Comparison of ENCODE assay signal across 10 cellular contexts in the genomic region with DNA sequence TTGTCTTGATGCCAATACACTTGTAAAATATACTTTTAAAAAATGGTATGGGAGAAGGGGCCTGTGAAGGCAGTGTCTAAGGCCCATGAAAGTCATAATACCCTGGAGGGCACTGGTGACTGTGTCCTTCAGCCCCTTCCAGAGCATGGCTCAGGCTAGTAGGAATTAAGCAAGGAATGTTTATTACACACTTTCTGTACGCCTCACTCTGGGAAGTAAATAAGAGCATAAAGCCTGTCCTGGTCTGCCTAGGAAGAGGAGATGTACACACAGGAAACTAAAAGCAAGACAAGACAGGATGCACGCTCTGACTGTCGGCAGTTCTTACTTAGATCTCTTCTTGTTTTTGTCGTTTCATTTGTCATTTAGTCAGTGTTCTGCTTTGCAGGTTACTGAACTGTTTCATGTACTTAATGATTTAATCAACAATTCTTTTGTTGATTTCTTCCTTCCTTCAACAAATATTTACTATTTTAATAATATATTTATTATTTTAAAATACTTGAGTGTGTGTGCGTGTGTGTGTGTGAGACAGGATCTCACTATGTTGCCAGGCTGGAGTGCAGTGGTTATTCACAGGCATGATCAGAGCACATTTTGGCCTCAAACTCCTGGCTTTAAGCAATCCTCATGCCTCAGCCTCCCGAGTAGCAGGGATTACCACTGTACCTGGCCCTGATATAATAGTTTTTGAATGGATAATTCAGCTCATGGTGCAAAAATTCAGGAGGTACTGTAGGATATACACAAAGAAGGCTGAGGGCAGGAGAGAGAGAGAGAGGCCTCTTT. TPM values are rescaled to one million over a fixed set of nuclear protein-coding genes. Genes with fewer than 3 reads are reported as not detected.
A peak's percentile ranks its signal among the peaks of the same experiment; 100 is the strongest.
DNase-seq lines count a peak whose midpoint lies in the region; ATAC-seq lines count a peak whose summit lies in the region.
"Had no signal": no experiment of that assay in that cellular context is flagged by ENCODE, and none has a peak within 500 bp of the region (broad histone marks: within the 10 kb centered on the region; RNA-seq: fewer than 3 reads in every experiment).

No MANE protein-coding gene starts in this region.

- H2AK5ac ChIP-seq in mesendoderm (ENCODE audit: low read length): peak overlapping the region; percentile 97

- peak overlapping the region; percentile 79 for H3K56ac ChIP-seq in mesendoderm (ENCODE audit: low read length)

- DNase-seq in CD8-positive, alpha-beta memory T cell: peak in 1 of 5 donors; percentile 14
- peak; percentile 48 for DNase-seq in activated CD4-positive, alpha-beta memory T cell treated with anti-CD3 and anti-CD28 coated beads for 36 hours
- DNase-seq in mesendoderm: no peak
- DNase-seq in AG08396 (ENCODE audit: low spot score): no peak
- no peak for DNase-seq in SHP77 (lab: John Stamatoyannopoulos, UW)
- no peak for DNase-seq in NCI-H446 (lab: John Stamatoyannopoulos, UW)
- DNase-seq: islet precursor cell had no signal

- peak overlapping the region; percentile 91 for H2BK5ac ChIP-seq in mesendoderm (ENCODE audit: low read length)

- no peak overlapping the region for H3K27ac ChIP-seq in CD8-positive, alpha-beta memory T cell (ENCODE audit: low read depth, low read length)
- H3K27ac ChIP-seq in mesendoderm (ENCODE audit: low read depth, low read length): no peak overlapping the region

- H2BK15ac ChIP-seq in mesendoderm (replicated peaks; ENCODE audit: low read depth): no peak overlapping the region

- no peak overlapping the region for H2BK120ac ChIP-seq in mesendoderm (ENCODE audit: low read depth, low read length)

- peaks cover 2 to 10% (median 7%) of the 10 kb centered on the region in 3 donors for H3K4me1 Mint-ChIP-seq in CD8-positive, alpha-beta memory T cell
- peaks cover 6% of the 10 kb centered on the region for H3K4me1 Mint-ChIP-seq in activated CD4-positive, alpha-beta memory T cell treated with anti-CD3 and anti-CD28 coated beads for 36 hours (ENCODE audit: low read depth)

- H3K4me1 ChIP-seq in CD8-positive, alpha-beta memory T cell (ENCODE audit: insufficient read depth, low read length): peaks cover 12% of the 10 kb centered on the region
- H3K4me1 ChIP-seq in mesendoderm (ENCODE audit: control insufficient read depth, low read depth, low read length): peaks cover 11% of the 10 kb centered on the region
- H3K4me1 ChIP-seq: thyroid gland had no signal

- no peaks in the 10 kb centered on the region for H3K79me2 ChIP-seq in mesendoderm (ENCODE audit: control insufficient read depth, insufficient read depth, low read length)

- peak overlapping the region; percentile 85 for H3K23ac ChIP-seq in mesendoderm (ENCODE audit: low read length)

- CTCF ChIA-PET in CD8-positive, alpha-beta memory T cell (lab: Charles Lee): no interaction called here
- CTCF ChIA-PET in activated CD4-positive, alpha-beta memory T cell treated with anti-CD3 and anti-CD28 coated beads for 36 hours (lab: Charles Lee): interaction anchor here (1.4 kb wide), 1 partner anchor 74 kb away, joined by 3 read pairs; no protein-coding TSS in a partner anchor

- no peak overlapping the region for H3K4me2 ChIP-seq in mesendoderm (ENCODE audit: low read length)

- H3K18ac ChIP-seq in mesendoderm (ENCODE audit: low read length): peak overlapping the region; percentile 52

- WGBS in mesendoderm (ENCODE audit: extremely low coverage, insufficient coverage, low lambda C conversion rate): no CpG with 5 or more reads among the region's 6 CpGs

- H3K36me3 Mint-ChIP-seq in CD8-positive, alpha-beta memory T cell: no peaks in the 10 kb centered on the region
- no peaks in the 10 kb centered on the region for H3K36me3 Mint-ChIP-seq in activated CD4-positive, alpha-beta memory T cell treated with anti-CD3 and anti-CD28 coated beads for 36 hours

- peak overlapping the region; percentile 81 for H3K4ac ChIP-seq in mesendoderm (ENCODE audit: low read depth, low read length)

- intact Hi-C loops in activated CD4-positive, alpha-beta memory T cell treated with anti-CD3 and anti-CD28 coated beads for 36 hours (cut with micrococcal nuclease): no loop called here

- no peaks in the 10 kb centered on the region for H3K79me1 ChIP-seq in mesendoderm (ENCODE audit: low read length)

- no peaks in the 10 kb centered on the region for H3K36me3 ChIP-seq in CD8-positive, alpha-beta memory T cell (ENCODE audit: insufficient read depth, low read length)
- no peaks in the 10 kb centered on the region for H3K36me3 ChIP-seq in mesendoderm (ENCODE audit: control insufficient read depth, insufficient read depth, low read length)
- H3K36me3 ChIP-seq: thyroid gland had no signal

- no peaks in the 10 kb centered on the region for H3K27me3 Mint-ChIP-seq in CD8-positive, alpha-beta memory T cell
- H3K27me3 Mint-ChIP-seq in activated CD4-positive, alpha-beta memory T cell treated with anti-CD3 and anti-CD28 coated beads for 36 hours: no peaks in the 10 kb centered on the region

- H3K4me3 Mint-ChIP-seq in CD8-positive, alpha-beta memory T cell: no peak overlapping the region
- H3K4me3 Mint-ChIP-seq in activated CD4-positive, alpha-beta memory T cell treated with anti-CD3 and anti-CD28 coated beads for 36 hours: no peak overlapping the region

- H3K9ac ChIP-seq in mesendoderm (ENCODE audit: low read length): peak overlapping the region; percentile 43

- H3K4me3 ChIP-seq in CD8-positive, alpha-beta memory T cell (ENCODE audit: low read length): no peak overlapping the region
- no peak overlapping the region for H3K4me3 ChIP-seq in mesendoderm (ENCODE audit: low read length)
- H3K4me3 ChIP-seq: thyroid gland had no signal

- no peaks in the 10 kb centered on the region for H3K9me3 ChIP-seq in CD8-positive, alpha-beta memory T cell (ENCODE audit: low read length)
- H3K9me3 ChIP-seq: thyroid gland had no signal

- peak overlapping the region; percentile 47 for H4K5ac ChIP-seq in mesendoderm (ENCODE audit: low read length)

- no peaks in the 10 kb centered on the region for H3K9me3 Mint-ChIP-seq in CD8-positive, alpha-beta memory T cell
- no peaks in the 10 kb centered on the region for H3K9me3 Mint-ChIP-seq in activated CD4-positive, alpha-beta memory T cell treated with anti-CD3 and anti-CD28 coated beads for 36 hours

- POLR2A ChIA-PET in CD8-positive, alpha-beta memory T cell (lab: Charles Lee): interaction anchor here (0.7 kb wide), 1 partner anchor 8 kb away, joined by 6 read pairs; no protein-coding TSS in a partner anchor
- POLR2A ChIA-PET in activated CD4-positive, alpha-beta memory T cell treated with anti-CD3 and anti-CD28 coated beads for 36 hours (lab: Charles Lee): no interaction called here

- H4K8ac ChIP-seq in mesendoderm (ENCODE audit: low read depth, low read length): no peak overlapping the region

- H3K27ac Mint-ChIP-seq in CD8-positive, alpha-beta memory T cell: peak overlapping the region in 5 of 8 donors; percentile 13 to 69 (median 53)
- peak overlapping the region; percentile 36 for H3K27ac Mint-ChIP-seq in activated CD4-positive, alpha-beta memory T cell treated with anti-CD3 and anti-CD28 coated beads for 36 hours

- H3K27me3 ChIP-seq in CD8-positive, alpha-beta memory T cell (ENCODE audit: insufficient read depth, low read length, poor library complexity, severe bottlenecking): no peaks in the 10 kb centered on the region
- H3K27me3 ChIP-seq in mesendoderm (ENCODE audit: insufficient read depth, low read length, poor library complexity): no peaks in the 10 kb centered on the region
- H3K27me3 ChIP-seq: thyroid gland had no signal

- ATAC-seq in GM18861 (IDR thresholded peaks at IDR 0.05; ENCODE audit: unreplicated experiment) (peak; percentile 49), HG03457 (IDR thresholded peaks at IDR 0.05; ENCODE audit: unreplicated experiment) (no peak)

RNA-seq across cellular contexts. Expression of a gene that starts 9.0 kb away (rescaled TPM):
- total RNA-seq in CD8-positive, alpha-beta memory T cell: under 1 TPM; 0.04 to 0.26 TPM
- not detected for polyA plus RNA-seq in CD8-positive, alpha-beta memory T cell
- total RNA-seq in activated CD4-positive, alpha-beta memory T cell treated with anti-CD3 and anti-CD28 coated beads for 36 hours: under 1 TPM; 0.07 to 0.24 TPM
- polyA plus RNA-seq in mesendoderm (2013, experiment 1 of 2): 7.8 TPM
- polyA plus RNA-seq in mesendoderm (2013, experiment 2 of 2): 7.4 TPM
